Comparison of ENCODE assay signal across 11 cellular contexts in the genomic region with DNA sequence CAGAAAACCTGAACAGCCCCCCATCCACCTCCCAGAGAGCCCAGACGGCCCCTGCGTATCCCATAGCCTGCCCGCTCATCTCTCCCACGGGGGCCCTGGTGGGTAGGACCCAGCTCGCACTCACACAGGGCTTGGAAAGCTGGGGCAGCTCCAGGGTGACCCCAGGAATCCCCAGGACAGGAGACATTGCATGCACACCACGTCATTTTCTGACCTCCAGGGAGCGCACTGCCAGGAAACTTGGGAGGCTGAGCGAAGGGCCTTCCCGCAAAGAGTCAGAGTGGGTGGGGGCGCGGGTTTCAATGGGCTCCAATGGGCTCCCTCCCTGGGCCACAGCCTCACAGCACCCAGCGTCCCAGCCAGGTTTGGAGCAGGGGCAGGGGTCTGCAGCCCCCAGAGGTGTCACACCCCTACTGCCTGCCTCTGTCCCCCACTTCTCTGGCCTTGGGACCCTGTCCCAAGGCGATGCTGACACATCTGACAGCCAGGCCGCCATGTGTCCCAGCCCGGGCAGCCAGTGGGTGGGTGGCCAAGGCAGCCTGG. TPM values are rescaled to one million over a fixed set of nuclear protein-coding genes. Genes with fewer than 3 reads are reported as not detected.
A peak's percentile ranks its signal among the peaks of the same experiment; 100 is the strongest.
DNase-seq lines count a peak whose midpoint lies in the region; ATAC-seq, FAIRE-seq and TF ChIP-seq lines count a peak whose summit lies in the region.
"Had no signal": no experiment of that assay in that cellular context is flagged by ENCODE, and none has a peak within 500 bp of the region (broad histone marks: within the 10 kb centered on the region; RNA-seq: fewer than 3 reads in every experiment).

No MANE protein-coding gene starts in this region.

- no peaks in the 10 kb centered on the region for H3K9me3 ChIP-seq in smooth muscle cell (replicated peaks; ENCODE audit: low read depth)
- H3K9me3 ChIP-seq: thyroid gland had no signal

- no peaks in the 10 kb centered on the region for H3K27me3 ChIP-seq in smooth muscle cell (ENCODE audit: low read depth)
- H3K27me3 ChIP-seq: thyroid gland had no signal

- H3F3A ChIP-seq in smooth muscle cell (ENCODE audit: low read depth): no peaks in the 10 kb centered on the region

- no peak overlapping the region for H3K4me3 ChIP-seq in smooth muscle cell
- H3K4me3 ChIP-seq: thyroid gland had no signal

- no peak for FAIRE-seq in RCC 7860 (lab: Jason Lieb, UNC)
- FAIRE-seq: endometrium had no signal

- H4K20me1 ChIP-seq in smooth muscle cell (ENCODE audit: low read depth): no peaks in the 10 kb centered on the region

- TF ChIP-seq CTCF in smooth muscle cell (IDR thresholded peaks at IDR 0.05; ENCODE audit: borderline replicate concordance, insufficient read depth, poor library complexity, severe bottlenecking): peak; percentile 14

- DNase-seq in H4 (ENCODE audit: low spot score) (peak; percentile 89), RCC 7860 (ENCODE audit: low spot score) (peak; percentile 38), fibroblast of peridontal ligament (ENCODE audit: extremely low read depth) (peak; percentile 71), smooth muscle cell (lab: John Stamatoyannopoulos, UW; ENCODE audit: unreplicated experiment) (no peak), MV-4-11 (lab: John Stamatoyannopoulos, UW) (no peak)
- DNase-seq: activated B cell treated with CpG ODN at 0.5 μM for 24 hours had no signal

- H2AFZ ChIP-seq in smooth muscle cell (ENCODE audit: low read depth): no peak overlapping the region
- H2AFZ ChIP-seq: parathyroid adenoma had no signal

- 38% methylated on average over 12 of the region's 15 CpGs for WGBS in smooth muscle cell (ENCODE audit: low lambda C conversion rate)

- peak overlapping the region; percentile 30 for H3K27ac ChIP-seq in smooth muscle cell (ENCODE audit: low read depth)
- H3K27ac ChIP-seq: parathyroid adenoma, thyroid gland had no signal

- ATAC-seq in GM21360 (IDR thresholded peaks at IDR 0.05; ENCODE audit: unreplicated experiment) (no peak), HG03039 (IDR thresholded peaks at IDR 0.05; ENCODE audit: unreplicated experiment) (no peak)

- H3K4me1 ChIP-seq in smooth muscle cell (ENCODE audit: low read depth): no peaks in the 10 kb centered on the region
- H3K4me1 ChIP-seq: parathyroid adenoma had no signal

- no peaks in the 10 kb centered on the region for H3K79me2 ChIP-seq in smooth muscle cell (ENCODE audit: low read depth)
- H3K79me2 ChIP-seq: parathyroid adenoma had no signal

- no peaks in the 10 kb centered on the region for H3K36me3 ChIP-seq in smooth muscle cell (ENCODE audit: low read depth)
- H3K36me3 ChIP-seq: thyroid gland had no signal

- peak overlapping the region; percentile 38 for H3K4me2 ChIP-seq in smooth muscle cell

- H3K9ac ChIP-seq in smooth muscle cell (ENCODE audit: low read depth): no peak overlapping the region
- H3K9ac ChIP-seq: parathyroid adenoma had no signal

RNA-seq across cellular contexts. Expression of gene SYT8, which starts 8.2 kb away (rescaled TPM):
- not detected in 2 replicates for total RNA-seq in H4 (2014; rRNA removed; shearing (Covaris generic))
- 0.13 TPM in 1 of 2 replicates, not detected in the other for total RNA-seq in smooth muscle cell
- 1.4 and 2.0 TPM in 2 replicates for polyA plus RNA-seq in smooth muscle cell
- total RNA-seq: activated B cell treated with CpG ODN at 0.5 μM for 24 hours, thyroid gland had no signal

RNA-seq across cellular contexts. Expression of gene TNNI2, which starts 12.2 kb away (rescaled TPM):
- total RNA-seq in H4 (2014; rRNA removed; shearing (Covaris generic)): not detected in 2 replicates
- 0.94 TPM in 1 of 2 replicates, not detected in the other for total RNA-seq in smooth muscle cell
- 0.74 and 1.2 TPM in 2 replicates for polyA plus RNA-seq in smooth muscle cell
- total RNA-seq: thyroid gland had no signal

RNA-seq across cellular contexts. Expression of gene LSP1, which starts 26.3 kb away (rescaled TPM):
- total RNA-seq in H4 (2014; rRNA removed; shearing (Covaris generic)): 3.3 TPM in 2 replicates
- total RNA-seq in smooth muscle cell: 1.7 and 2.1 TPM in 2 replicates
- 8.7 and 13.7 TPM in 2 replicates for polyA plus RNA-seq in smooth muscle cell

Comparison
In these comparisons a context has a peak if more than half of its experiments do, and no peak if none do; other contexts are left out.
1. DNase-seq: peak in H4 (single experiment), RCC 7860 (single experiment) and fibroblast of peridontal ligament (single experiment); none in smooth muscle cell (single experiment) and MV-4-11 (single experiment).